Comparison of ENCODE assay signal across 8 cellular contexts in genomic region chr11:31812392-31813241, GRCh38. TPM values are rescaled to one million over a fixed set of nuclear protein-coding genes. Genes with fewer than 3 reads are reported as not detected.
DNase-seq lines count a peak whose midpoint lies in the region; ATAC-seq and TF ChIP-seq lines count a peak whose summit lies in the region.
"Had no signal": no experiment of that assay in that cellular context is flagged by ENCODE, and none has a peak within 500 bp of the region (broad histone marks: within the 10 kb centered on the region; RNA-seq: fewer than 3 reads in every experiment).

No MANE protein-coding gene starts in this region.

- H3K9me3 ChIP-seq in H9 (ENCODE audit: control insufficient read depth, low read depth, low read length) = no peaks in the 10 kb centered on the region
- no peaks in the 10 kb centered on the region for H3K9me3 ChIP-seq in sigmoid colon
- H3K9me3 ChIP-seq: SJSA1 had no signal

- no peak overlapping the region for H4K91ac ChIP-seq in H9 (ENCODE audit: insufficient read length, low read depth, low read length)

- H3K27me3 ChIP-seq in H9 (ENCODE audit: insufficient read depth, low read length) (peaks cover 91% of the 10 kb centered on the region), sigmoid colon (peaks cover 92 to 100% (median 100%) of the 10 kb centered on the region in 3 donors), foreskin keratinocyte (peaks cover 100% of the 10 kb centered on the region)

- H3K79me1 ChIP-seq in H9 (ENCODE audit: insufficient read depth, low read depth, low read length, poor library complexity, severe bottlenecking) = no peaks in the 10 kb centered on the region

- H3K4me2 ChIP-seq in H9 (ENCODE audit: insufficient read depth, insufficient read length, low read length) = peak overlapping the region; percentile 94

- no peak overlapping the region for H2AK5ac ChIP-seq in H9 (ENCODE audit: insufficient read length, low read length)

- H4K8ac ChIP-seq in H9 (replicated peaks; ENCODE audit: insufficient read length, low read depth, low read length) = no peak overlapping the region

- H3K27me3 Mint-ChIP-seq in H9 (ENCODE audit: low read depth) = peaks cover 99% of the 10 kb centered on the region

- no peaks in the 10 kb centered on the region for H3K36me3 ChIP-seq in sigmoid colon
- H3K36me3 ChIP-seq: SJSA1 had no signal

- H3K4me1 ChIP-seq in H9 (ENCODE audit: insufficient read depth, low read length) = no peaks in the 10 kb centered on the region
- peaks cover 0 to 84% (median 81%) of the 10 kb centered on the region in 4 donors for H3K4me1 ChIP-seq in sigmoid colon
- H3K4me1 ChIP-seq in foreskin keratinocyte = no peaks in the 10 kb centered on the region

- intact Hi-C loops in sigmoid colon (cut with DNase I) = no loop called here

- no peak overlapping the region for H2BK120ac ChIP-seq in H9 (ENCODE audit: low read depth, low read length, poor library complexity, severe bottlenecking)

- H2BK20ac ChIP-seq in H9 (ENCODE audit: low read depth, low read length, poor library complexity, severe bottlenecking) = no peak overlapping the region

- no peak overlapping the region for H4K5ac ChIP-seq in H9 (ENCODE audit: insufficient read length, low read depth, low read length)

- no peak overlapping the region for H2BK15ac ChIP-seq in H9 (ENCODE audit: low read depth, low read length)

- peak overlapping the region; percentile 18 to 45 (median 34) for H3K4me3 ChIP-seq in sigmoid colon
- H3K4me3 ChIP-seq: SJSA1 had no signal

- peaks cover 3% of the 10 kb centered on the region for H4K20me1 ChIP-seq in H9 (ENCODE audit: control insufficient read depth, insufficient read depth, insufficient read length)

- H3K4ac ChIP-seq in H9 (ENCODE audit: low read depth, low read length) = no peak overlapping the region

- no peaks in the 10 kb centered on the region; a peak in 1 of 7 replicates for H3K36me3 Mint-ChIP-seq in H9 (ENCODE audit: insufficient read depth in 1 of 3, low read depth in 3 of 3)

- no CpG with 5 or more reads among the region's 54 CpGs for WGBS in H9 (ENCODE audit: extremely low coverage, insufficient read length, low lambda C conversion rate)
- WGBS in sigmoid colon, 2 donors = 2 to 3% methylated on average over 54 of the region's 54 CpGs

- no peak overlapping the region for H2BK12ac ChIP-seq in H9 (ENCODE audit: insufficient read length, low read depth, low read length)

- H3T11ph ChIP-seq in H9 (ENCODE audit: low read length) = no peak overlapping the region

- no peak overlapping the region for H3K23ac ChIP-seq in H9 (ENCODE audit: insufficient read length, low read depth, low read length)

- no peaks in the 10 kb centered on the region for H3K79me2 ChIP-seq in H9 (ENCODE audit: insufficient read depth, low read length)

- H3K27ac ChIP-seq in H9 (ENCODE audit: insufficient read length, low read depth, low read length) (no peak overlapping the region), sigmoid colon (no peak overlapping the region), foreskin keratinocyte (no peak overlapping the region)
- H3K27ac ChIP-seq: SJSA1 had no signal

- no peak for TF ChIP-seq EP300 in sigmoid colon (IDR thresholded peaks at IDR 0.05)

- no peak for TF ChIP-seq POLR2A in sigmoid colon (IDR thresholded peaks at IDR 0.05)

- no peak overlapping the region for H3K18ac ChIP-seq in H9 (ENCODE audit: insufficient read length, low read depth, low read length)

- peaks cover 28% of the 10 kb centered on the region for H3K23me2 ChIP-seq in H9 (ENCODE audit: insufficient read length, low read depth, low read length, poor library complexity, severe bottlenecking)

- H2AFZ ChIP-seq in H9 (ENCODE audit: low read length) = no peak overlapping the region

- no peak for TF ChIP-seq CTCF in H9 (conservative IDR thresholded peaks at IDR 0.05)
- no peak for TF ChIP-seq CTCF in sigmoid colon (IDR thresholded peaks at IDR 0.05)
- TF ChIP-seq CTCF in foreskin keratinocyte (conservative IDR thresholded peaks at IDR 0.05) = no peak

- peaks cover 0 to 3% of the 10 kb centered on the region in 2 experiments; a peak in 4 of 5 replicates for H3K9me3 Mint-ChIP-seq in H9

- no peak overlapping the region for H2BK5ac ChIP-seq in H9 (ENCODE audit: insufficient read length, low read length)

- H3K27ac Mint-ChIP-seq in H9 = no peak overlapping the region

- H3K4me1 Mint-ChIP-seq in H9 = peaks cover 34 to 71% of the 10 kb centered on the region in 2 experiments

- H3K4me3 Mint-ChIP-seq in H9 = peak overlapping the region; percentile 30 to 86

- ATAC-seq in SK-N-SH treated with all-trans-retinoic acid at 6 μM for 48 hours (peak; percentile 44), foreskin keratinocyte (no peak), GM21717 (IDR thresholded peaks at IDR 0.05; ENCODE audit: unreplicated experiment) (no peak)

- no peak overlapping the region for H3K9ac ChIP-seq in H9 (ENCODE audit: extremely low read depth, insufficient read length, low read length)

- H3K56ac ChIP-seq in H9 (ENCODE audit: insufficient read length, low read depth, low read length) = no peak overlapping the region

- H3K14ac ChIP-seq in H9 (ENCODE audit: insufficient read depth, low read length) = no peak overlapping the region

- no peak for DNase-seq in H9
- peak; percentile 64 for DNase-seq in glomerular visceral epithelial cell (ENCODE audit: extremely low spot score)
- DNase-seq in sigmoid colon = no peak
- no peak for DNase-seq in foreskin keratinocyte
- no peak for DNase-seq in pons (ENCODE audit: low spot score)

TF ChIP-seq in SK-N-SH treated with all-trans-retinoic acid at 6 μM for 48 hours, 23 proteins besides CTCF, POLR2A, EP300 and RAD21 (continues in another document):
- TF ChIP-seq, protein P1, sequence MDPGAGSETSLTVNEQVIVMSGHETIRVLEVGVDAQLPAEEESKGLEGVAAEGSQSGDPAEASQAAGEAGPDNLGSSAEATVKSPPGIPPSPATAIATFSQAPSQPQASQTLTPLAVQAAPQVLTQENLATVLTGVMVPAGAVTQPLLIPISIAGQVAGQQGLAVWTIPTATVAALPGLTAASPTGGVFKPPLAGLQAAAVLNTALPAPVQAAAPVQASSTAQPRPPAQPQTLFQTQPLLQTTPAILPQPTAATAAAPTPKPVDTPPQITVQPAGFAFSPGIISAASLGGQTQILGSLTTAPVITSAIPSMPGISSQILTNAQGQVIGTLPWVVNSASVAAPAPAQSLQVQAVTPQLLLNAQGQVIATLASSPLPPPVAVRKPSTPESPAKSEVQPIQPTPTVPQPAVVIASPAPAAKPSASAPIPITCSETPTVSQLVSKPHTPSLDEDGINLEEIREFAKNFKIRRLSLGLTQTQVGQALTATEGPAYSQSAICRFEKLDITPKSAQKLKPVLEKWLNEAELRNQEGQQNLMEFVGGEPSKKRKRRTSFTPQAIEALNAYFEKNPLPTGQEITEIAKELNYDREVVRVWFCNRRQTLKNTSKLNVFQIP (CRISPR knock-in tag; IDR thresholded peaks at IDR 0.05; ENCODE audit: borderline replicate concordance, low read depth) = no peak
- no peak for TF ChIP-seq PPARA (CRISPR knock-in tag; IDR thresholded peaks at IDR 0.05; ENCODE audit: borderline replicate concordance)
- TF ChIP-seq ESRRG (CRISPR knock-in tag; IDR thresholded peaks at IDR 0.05) = no peak
- TF ChIP-seq, protein P2, sequence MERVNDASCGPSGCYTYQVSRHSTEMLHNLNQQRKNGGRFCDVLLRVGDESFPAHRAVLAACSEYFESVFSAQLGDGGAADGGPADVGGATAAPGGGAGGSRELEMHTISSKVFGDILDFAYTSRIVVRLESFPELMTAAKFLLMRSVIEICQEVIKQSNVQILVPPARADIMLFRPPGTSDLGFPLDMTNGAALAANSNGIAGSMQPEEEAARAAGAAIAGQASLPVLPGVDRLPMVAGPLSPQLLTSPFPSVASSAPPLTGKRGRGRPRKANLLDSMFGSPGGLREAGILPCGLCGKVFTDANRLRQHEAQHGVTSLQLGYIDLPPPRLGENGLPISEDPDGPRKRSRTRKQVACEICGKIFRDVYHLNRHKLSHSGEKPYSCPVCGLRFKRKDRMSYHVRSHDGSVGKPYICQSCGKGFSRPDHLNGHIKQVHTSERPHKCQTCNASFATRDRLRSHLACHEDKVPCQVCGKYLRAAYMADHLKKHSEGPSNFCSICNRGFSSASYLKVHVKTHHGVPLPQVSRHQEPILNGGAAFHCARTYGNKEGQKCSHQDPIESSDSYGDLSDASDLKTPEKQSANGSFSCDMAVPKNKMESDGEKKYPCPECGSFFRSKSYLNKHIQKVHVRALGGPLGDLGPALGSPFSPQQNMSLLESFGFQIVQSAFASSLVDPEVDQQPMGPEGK (CRISPR knock-in tag; IDR thresholded peaks at IDR 0.05; ENCODE audit: borderline replicate concordance) = no peak
- TF ChIP-seq TSHZ2 (CRISPR knock-in tag; IDR thresholded peaks at IDR 0.05) = no peak
- TF ChIP-seq ZNF8 (CRISPR knock-in tag; IDR thresholded peaks at IDR 0.05) = no peak
- no peak for TF ChIP-seq ZNF70 (CRISPR knock-in tag; IDR thresholded peaks at IDR 0.05)
- no peak for TF ChIP-seq ZFP3 (CRISPR knock-in tag; IDR thresholded peaks at IDR 0.05)
- TF ChIP-seq GLIS3 (CRISPR knock-in tag; IDR thresholded peaks at IDR 0.05) = no peak
- TF ChIP-seq TOX (CRISPR knock-in tag; IDR thresholded peaks at IDR 0.05; ENCODE audit: borderline replicate concordance) = no peak

RNA-seq across cellular contexts. Expression of gene PAX6, which starts 1.5 kb away (rescaled TPM):
- total RNA-seq in H9 (2021) (0.11 TPM in 1 of 2 replicates, not detected in the other), sigmoid colon (not detected), foreskin keratinocyte (not detected in 2 replicates)
- polyA plus RNA-seq in sigmoid colon (under 1 TPM in 2 of 3 donors, not detected in 1; 0.34 to 0.46 TPM), foreskin keratinocyte (0.06 TPM in 1 of 2 replicates, not detected in the other)
